Comparison of ENCODE assay signal across 22 cellular contexts in genomic region chr1:187836557-187836956, GRCh38.
DNase-seq lines count a peak whose midpoint lies in the region; ATAC-seq, FAIRE-seq and TF ChIP-seq lines count a peak whose summit lies in the region.
"Had no signal": no experiment of that assay in that cellular context is flagged by ENCODE, and none has a peak within 500 bp of the region (broad histone marks: within the 10 kb centered on the region; RNA-seq: fewer than 3 reads in every experiment).

No MANE protein-coding gene starts in this region.

- no peak overlapping the region for H3K9ac ChIP-seq in H1 (replicated peaks in 1 of 4; ENCODE audit: extremely low read depth in 1 of 4, low read depth in 3 of 4, low read length in 3 of 4)
- H3K9ac ChIP-seq in trophoblast cell (ENCODE audit: low read length): no peak overlapping the region
- H3K9ac ChIP-seq: BLaER1 had no signal

- TF ChIP-seq RAD21 in H1 (IDR thresholded peaks at IDR 0.05 in 1 of 2, conservative IDR thresholded peaks at IDR 0.05 in 1 of 2; ENCODE audit: low read depth in 2 of 2, low read length in 2 of 2): no peak

- H3K56ac ChIP-seq in H1 (replicated peaks; ENCODE audit: insufficient read length, low read depth, low read length): no peak overlapping the region

- H3K18ac ChIP-seq in H1 (ENCODE audit: extremely low read depth, low read length) (no peak overlapping the region), trophoblast cell (ENCODE audit: low read length) (no peak overlapping the region)

- no peak overlapping the region for H2BK20ac ChIP-seq in H1 (ENCODE audit: low read length)

- H4K8ac ChIP-seq in H1 (ENCODE audit: extremely low read depth, insufficient read depth, low read length): no peak overlapping the region
- H4K8ac ChIP-seq in trophoblast cell (ENCODE audit: low read depth, low read length): no peak overlapping the region

- H2AK5ac ChIP-seq in H1 (ENCODE audit: low read depth, low read length) (no peak overlapping the region), trophoblast cell (ENCODE audit: low read length) (no peak overlapping the region)

- peaks cover 9% of the 10 kb centered on the region for H3K9me3 Mint-ChIP-seq in GM23338

- WGBS in H1 (ENCODE audit: extremely low coverage in 1 of 2, insufficient coverage in 1 of 2, insufficient read length in 1 of 2, insufficient replicate concordance in 2 of 2, low coverage in 1 of 2, low lambda C conversion rate in 2 of 2, missing lambda C conversion rate in 1 of 2), 2 experiments: 95% methylated on average over 12 of the region's 12 CpGs; no CpG with 5 or more reads in 1 of the 2 experiments
- no CpG with 5 or more reads among the region's 12 CpGs for whole genome bisulfite sequencing in trophoblast cell (ENCODE audit: extremely low coverage, insufficient coverage, insufficient read length)

- H3K4me1 Mint-ChIP-seq in GM23338: no peaks in the 10 kb centered on the region

- H3K27me3 Mint-ChIP-seq in GM23338 (ENCODE audit: insufficient read depth, low read depth, poor library complexity): no peaks in the 10 kb centered on the region
- H3K27me3 Mint-ChIP-seq: CD4-positive, alpha-beta T cell had no signal

- no peak for TF ChIP-seq POLR2A in H1 (IDR thresholded peaks at IDR 0.05; ENCODE audit: control extremely low read depth in 1 of 2, low read depth in 2 of 2, low read length in 2 of 2)

- no peak overlapping the region for H2BK5ac ChIP-seq in H1 (ENCODE audit: low read depth, low read length)
- no peak overlapping the region for H2BK5ac ChIP-seq in trophoblast cell (ENCODE audit: low read depth, low read length, poor library complexity)

- no peaks in the 10 kb centered on the region for H3K23me2 ChIP-seq in H1 (ENCODE audit: low read depth, low read length)

- no peak for TF ChIP-seq EP300 in H1 (IDR thresholded peaks at IDR 0.05; ENCODE audit: borderline replicate concordance in 1 of 2, low read depth in 2 of 2, low read length in 2 of 2)

- FAIRE-seq in H1 (lab: Jason Lieb, UNC): no peak
- FAIRE-seq: A204.1, D721Med, G401.6, GM12891, GM19239 had no signal

- H4K12ac ChIP-seq in trophoblast cell (ENCODE audit: low read depth, low read length): no peak overlapping the region

- no peak overlapping the region for H4K5ac ChIP-seq in H1 (ENCODE audit: insufficient read length, low read depth, low read length)

- no peak overlapping the region for H2BK15ac ChIP-seq in H1 (ENCODE audit: low read length)

- H3K36me3 ChIP-seq in GM23338 (ENCODE audit: insufficient read depth): no peaks in the 10 kb centered on the region
- no peaks in the 10 kb centered on the region; a peak in 1 of 8 replicates for H3K36me3 ChIP-seq in H1 (ENCODE audit: control insufficient read depth in 2 of 4, insufficient read depth in 4 of 4, low read length in 3 of 4)
- H3K36me3 ChIP-seq in trophoblast cell (ENCODE audit: control insufficient read depth in 1 of 2, insufficient read depth in 2 of 2, low read length in 2 of 2): no peaks in the 10 kb centered on the region
- H3K36me3 ChIP-seq: BE2C, BLaER1 had no signal

- H2BK12ac ChIP-seq in H1 (ENCODE audit: low read depth, low read length): no peak overlapping the region
- H2BK12ac ChIP-seq in trophoblast cell (ENCODE audit: low read length): peak overlapping the region; percentile 78

- no peaks in the 10 kb centered on the region for H3K9me3 ChIP-seq in H1 (ENCODE audit: insufficient read depth in 2 of 2, low read depth in 1 of 2, low read length in 1 of 2)
- no peaks in the 10 kb centered on the region for H3K9me3 ChIP-seq in trophoblast cell (ENCODE audit: insufficient read depth, low read depth, low read length)
- H3K9me3 ChIP-seq: BE2C, BLaER1 had no signal

- no peak overlapping the region for H3K4me3 ChIP-seq in GM23338
- H3K4me3 ChIP-seq in H1 (ENCODE audit: extremely low read depth in 1 of 4, insufficient read depth in 2 of 4, low read depth in 3 of 4, low read length in 4 of 4): no peak overlapping the region
- no peak overlapping the region for H3K4me3 ChIP-seq in trophoblast cell (ENCODE audit: low read depth, low read length)
- H3K4me3 ChIP-seq: BLaER1 had no signal

- H4K20me1 ChIP-seq in GM23338 (replicated peaks; ENCODE audit: insufficient read depth) (no peaks in the 10 kb centered on the region), H1 (replicated peaks in 1 of 2; ENCODE audit: control insufficient read depth in 1 of 2, insufficient read depth in 2 of 2, low read length in 2 of 2) (no peaks in the 10 kb centered on the region)
- H4K20me1 ChIP-seq: BLaER1 had no signal

- peaks cover 9% of the 10 kb centered on the region for H3K36me3 Mint-ChIP-seq in GM23338 (ENCODE audit: low read depth)
- H3K36me3 Mint-ChIP-seq: CD8-positive, alpha-beta T cell had no signal

- H3K23ac ChIP-seq in H1 (ENCODE audit: insufficient read length) (no peak overlapping the region), trophoblast cell (ENCODE audit: low read length) (no peak overlapping the region)

- no peaks in the 10 kb centered on the region; the same call in 1 of the 2 replicates for H3K9me2 ChIP-seq in GM23338 (ENCODE audit: insufficient read depth)

- CTCF ChIA-PET in H1 (lab: Charles Lee; ENCODE audit: partially characterized antibody): no interaction called here

- no peak for TF ChIP-seq CTCF in GM23338 (conservative IDR thresholded peaks at IDR 0.05; ENCODE audit: low read depth in 2 of 2)
- no peak for TF ChIP-seq CTCF in H1 (IDR thresholded peaks at IDR 0.05; ENCODE audit: control extremely low read depth in 1 of 3, insufficient read depth in 1 of 3, low read depth in 1 of 3, low read length in 3 of 3)

- H3K79me2 ChIP-seq in GM23338 (replicated peaks; ENCODE audit: insufficient read depth): no peaks in the 10 kb centered on the region
- no peaks in the 10 kb centered on the region for H3K79me2 ChIP-seq in H1 (ENCODE audit: control insufficient read depth in 1 of 2, insufficient read depth in 2 of 2, low read length in 2 of 2)
- no peaks in the 10 kb centered on the region for H3K79me2 ChIP-seq in trophoblast cell (ENCODE audit: control insufficient read depth, insufficient read depth, low read length, poor library complexity)

- H3K27ac Mint-ChIP-seq in GM23338: no peak overlapping the region; the same call in 1 of the 2 replicates
- H3K27ac Mint-ChIP-seq: CD4-positive, alpha-beta T cell; CD8-positive, alpha-beta T cell had no signal

- H3K27ac ChIP-seq in GM23338 (ENCODE audit: low read depth) (no peak overlapping the region), H1 (ENCODE audit: low read depth, low read length) (no peak overlapping the region), trophoblast cell (ENCODE audit: low read depth, low read length) (no peak overlapping the region)
- H3K27ac ChIP-seq: BLaER1 had no signal

- H3K4ac ChIP-seq in H1 (replicated peaks; ENCODE audit: insufficient read length, low read depth, low read length) (no peak overlapping the region), trophoblast cell (ENCODE audit: low read depth, low read length) (no peak overlapping the region)

- H3F3A ChIP-seq in GM23338 (replicated peaks; ENCODE audit: low read depth): no peaks in the 10 kb centered on the region

- H4K91ac ChIP-seq in H1 (replicated peaks; ENCODE audit: insufficient read length, low read length): no peak overlapping the region
- H4K91ac ChIP-seq in trophoblast cell (ENCODE audit: low read depth, low read length): peak overlapping the region; percentile 49

- H3K14ac ChIP-seq in H1 (ENCODE audit: insufficient read length) (no peak overlapping the region), trophoblast cell (ENCODE audit: low read length) (peak overlapping the region; percentile 32)

- POLR2A ChIA-PET in H1 (lab: Charles Lee; ENCODE audit: partially characterized antibody): interaction anchor here (0.6 kb wide), 1 partner anchor 296 kb away, joined by 4 read pairs; no protein-coding TSS in a partner anchor

- ATAC-seq in GM23338 (no peak), HG02884 (IDR thresholded peaks at IDR 0.05; ENCODE audit: unreplicated experiment) (no peak), GM21619 (IDR thresholded peaks at IDR 0.05; ENCODE audit: unreplicated experiment) (no peak)
- ATAC-seq: CD8-positive, alpha-beta T cell had no signal

- DNase-seq in GM23338 (ENCODE audit: low spot score) (no peak), H1 (ENCODE audit: low read depth in 1 of 2, low spot score in 2 of 2) (no peak), trophoblast cell (no peak), NCI-H146 (lab: John Stamatoyannopoulos, UW) (no peak)
- DNase-seq: 8988T; ACHN; BE2C; C1 segment of cervical spinal cord; Caco-2; Calu3; CD4-positive, alpha-beta T cell; DMS79 treated with DMSO at 0.1 percent for 48 hours; GF-D8 had no signal

- H3K4me1 ChIP-seq in GM23338 (ENCODE audit: insufficient read depth): no peaks in the 10 kb centered on the region
- no peaks in the 10 kb centered on the region for H3K4me1 ChIP-seq in H1 (replicated peaks in 1 of 4; ENCODE audit: control insufficient read depth in 3 of 4, insufficient read depth in 4 of 4, low read length in 3 of 4)
- H3K4me1 ChIP-seq in trophoblast cell (ENCODE audit: control insufficient read depth in 1 of 2, insufficient read depth in 2 of 2, low read length in 2 of 2): peaks cover 4 to 9% of the 10 kb centered on the region in 2 experiments
- H3K4me1 ChIP-seq: BLaER1 had no signal

- H2BK120ac ChIP-seq in H1 (replicated peaks; ENCODE audit: low read depth, low read length) (no peak overlapping the region), trophoblast cell (ENCODE audit: insufficient read depth, low read length, poor library complexity) (no peak overlapping the region)

- H3K79me1 ChIP-seq in H1 (ENCODE audit: low read depth, low read length): no peaks in the 10 kb centered on the region
- H3K79me1 ChIP-seq in trophoblast cell (ENCODE audit: low read length): peaks cover 6% of the 10 kb centered on the region

- H3K4me2 ChIP-seq in GM23338 (no peak overlapping the region), H1 (ENCODE audit: insufficient read depth in 1 of 2, low read depth in 2 of 2, low read length in 2 of 2) (no peak overlapping the region), trophoblast cell (ENCODE audit: low read length) (no peak overlapping the region)
- H3K4me2 ChIP-seq: BLaER1 had no signal

- H3K4me3 Mint-ChIP-seq in GM23338: no peak overlapping the region
- H3K4me3 Mint-ChIP-seq: CD4-positive, alpha-beta T cell; CD8-positive, alpha-beta T cell had no signal

- H2AFZ ChIP-seq in GM23338 (peak overlapping the region; percentile 57; the same call in 1 of the 2 replicates), H1 (ENCODE audit: low read length) (peak overlapping the region; percentile 62; the same call in 1 of the 2 replicates), trophoblast cell (ENCODE audit: insufficient read depth, low read length, poor library complexity) (peak overlapping the region; percentile 39)

- H3K27me3 ChIP-seq in GM23338 (ENCODE audit: insufficient read depth) (no peaks in the 10 kb centered on the region), H1 (replicated peaks in 1 of 4; ENCODE audit: control insufficient read depth in 3 of 4, extremely low read depth in 1 of 4, insufficient read depth in 3 of 4, low read length in 3 of 4) (no peaks in the 10 kb centered on the region), trophoblast cell (ENCODE audit: insufficient read depth, low read length) (no peaks in the 10 kb centered on the region)
- H3K27me3 ChIP-seq: BE2C, BLaER1 had no signal

TF ChIP-seq in GM23338, 12 proteins besides CTCF, POLR2A, EP300 and RAD21 (continues in another document):
- TF ChIP-seq ZNF331 (CRISPR knock-in tag; IDR thresholded peaks at IDR 0.05; ENCODE audit: low read depth) (no peak), POLR2AphosphoS5 (IDR thresholded peaks at IDR 0.05; ENCODE audit: low read depth) (no peak)

TF ChIP-seq in H1, 55 proteins besides CTCF, POLR2A, EP300 and RAD21 (continues in another document):
- TF ChIP-seq CHD1 (IDR thresholded peaks at IDR 0.05; ENCODE audit: low read depth, low read length): no peak
